Comparison of ENCODE assay signal across 12 cellular contexts in genomic region chr20:17896771-17897369, GRCh38.
DNase-seq lines count a peak whose midpoint lies in the region; ATAC-seq, FAIRE-seq and TF ChIP-seq lines count a peak whose summit lies in the region.
"Had no signal": no experiment of that assay in that cellular context is flagged by ENCODE, and none has a peak within 500 bp of the region (broad histone marks: within the 10 kb centered on the region; RNA-seq: fewer than 3 reads in every experiment).

No MANE protein-coding gene starts in this region.

- DNase-seq in GM18507 (ENCODE audit: extremely low spot score, insufficient read length, low read depth) = no peak
- no peak for DNase-seq in HFFc6
- no peak for DNase-seq in pancreas
- no peak for DNase-seq in NCI-H1092 treated with DMSO at 0.1 percent for 48 hours (lab: John Stamatoyannopoulos, UW)
- DNase-seq in NCI-H2227 (lab: John Stamatoyannopoulos, UW; ENCODE audit: unreplicated experiment) = no peak
- DNase-seq in caudate nucleus (lab: John Stamatoyannopoulos, UW) = no peak
- DNase-seq in D341Med (ENCODE audit: low spot score) = no peak
- DNase-seq: activated effector memory CD4-positive, alpha-beta T cell treated with Interleukin-2 at 50 U/mL for 16 hours; T-helper 17 cell; thyroid gland had no signal

- H3K27ac Mint-ChIP-seq in HFFc6 = peak overlapping the region; percentile 95; the same call in 1 of the 2 replicates
- H3K27ac Mint-ChIP-seq: IgD-negative memory B cell, T-helper 17 cell had no signal

- TF ChIP-seq CTCF in HFFc6 (IDR thresholded peaks at IDR 0.05) = no peak
- TF ChIP-seq CTCF in pancreas (IDR thresholded peaks at IDR 0.05) = no peak

- H3K36me3 ChIP-seq in pancreas = no peaks in the 10 kb centered on the region
- H3K36me3 ChIP-seq: thyroid gland had no signal

- no peaks in the 10 kb centered on the region for H3K9me3 ChIP-seq in pancreas
- H3K9me3 ChIP-seq: thyroid gland had no signal

- H3K4me3 Mint-ChIP-seq in HFFc6 = no peak overlapping the region; the same call in 1 of the 2 replicates
- H3K4me3 Mint-ChIP-seq: T-helper 17 cell had no signal

- H3K4me1 Mint-ChIP-seq in HFFc6 (ENCODE audit: low read depth) = peaks cover 42% of the 10 kb centered on the region

- 0 out of 2 replicates have a peak, but pooled peaks cover 6% of the 10 kb centered on the region for H3K27me3 Mint-ChIP-seq in HFFc6 (ENCODE audit: insufficient read depth)

- peak; percentile 27 to 69 (median 49) for ATAC-seq in pancreas
- ATAC-seq: T-helper 17 cell had no signal

- 43 to 46% methylated on average over 3 of the region's 3 CpGs for WGBS in pancreas, 2 donors

- no peaks in the 10 kb centered on the region for H3K9me3 Mint-ChIP-seq in HFFc6

- intact Hi-C loops in pancreas (cut with DNase I) = no loop called here

- H3K27me3 ChIP-seq in pancreas = no peaks in the 10 kb centered on the region
- H3K27me3 ChIP-seq: thyroid gland had no signal

- H3K4me3 ChIP-seq in pancreas = no peak overlapping the region
- H3K4me3 ChIP-seq: thyroid gland had no signal

- H3K36me3 Mint-ChIP-seq in HFFc6 (ENCODE audit: low read depth) = 0 out of 2 replicates have a peak, but pooled peaks cover 4% of the 10 kb centered on the region
- H3K36me3 Mint-ChIP-seq: IgD-negative memory B cell had no signal

- peak overlapping the region; percentile 66 for H3K27ac ChIP-seq in angular gyrus (ENCODE audit: low read depth, low read length)
- peak overlapping the region in 1 of 4 donors; percentile 30 for H3K27ac ChIP-seq in pancreas
- H3K27ac ChIP-seq in caudate nucleus (ENCODE audit: low read depth, low read length) = no peak overlapping the region

- peaks cover 0 to 12% (median 7%) of the 10 kb centered on the region in 3 donors for H3K4me1 ChIP-seq in pancreas

- FAIRE-seq in GM18507 (lab: Jason Lieb, UNC) (peak; percentile 35), pancreas (lab: Jason Lieb, UNC) (no peak)
